ENCODE assay signal across 23 cellular contexts in genomic region chr13:111183087-111183645, GRCh38.
A peak's percentile ranks its signal among the peaks of the same experiment; 100 is the strongest.
DNase-seq lines count a peak whose midpoint lies in the region; ATAC-seq, FAIRE-seq and TF ChIP-seq lines count a peak whose summit lies in the region.
"Had no signal": no experiment of that assay in that cellular context is flagged by ENCODE, and none has a peak within 500 bp of the region (broad histone marks: within the 10 kb centered on the region; RNA-seq: fewer than 3 reads in every experiment).

No MANE protein-coding gene starts in this region.

- no peak for FAIRE-seq in frontal cortex (lab: Jason Lieb, UNC)
- FAIRE-seq: H54 had no signal

- H3K27me3 ChIP-seq in thymus (ENCODE audit: control insufficient read depth, insufficient read depth): no peaks in the 10 kb centered on the region
- H3K27me3 ChIP-seq: esophagus muscularis mucosa had no signal

- peaks cover 2% of the 10 kb centered on the region for H3K36me3 Mint-ChIP-seq in activated naive CD4-positive, alpha-beta T cell treated with anti-CD3 and anti-CD28 coated beads, Interleukin-2, amount 50 U/mL, for 24 hours
- peaks cover 0 to 60% of the 10 kb centered on the region in 2 donors for H3K36me3 Mint-ChIP-seq in activated naive CD4-positive, alpha-beta T cell treated with anti-CD3 and anti-CD28 coated beads, Interleukin-2, amount 50 U/mL, for 72 hours
- peaks cover 18% of the 10 kb centered on the region for H3K36me3 Mint-ChIP-seq in effector memory CD8-positive, alpha-beta T cell (ENCODE audit: insufficient read depth)

- no peak overlapping the region for H2AFZ ChIP-seq in OCI-LY7 (ENCODE audit: low read length)

- H3K9me3 Mint-ChIP-seq in activated naive CD4-positive, alpha-beta T cell treated with anti-CD3 and anti-CD28 coated beads, Interleukin-2, amount 50 U/mL, for 24 hours: no peaks in the 10 kb centered on the region
- H3K9me3 Mint-ChIP-seq in activated naive CD4-positive, alpha-beta T cell treated with anti-CD3 and anti-CD28 coated beads, Interleukin-2, amount 50 U/mL, for 72 hours: no peaks in the 10 kb centered on the region
- H3K9me3 Mint-ChIP-seq in effector memory CD8-positive, alpha-beta T cell: no peaks in the 10 kb centered on the region
- H3K9me3 Mint-ChIP-seq: CD14-positive monocyte; nephron; stimulated activated effector memory CD8-positive, alpha-beta T cell treated with anti-CD3 and anti-CD28 coated beads, Interleukin-12 subunit alpha, Interleukin-12 subunit beta, amount 100 ng/mL, for 72 hours; T-helper 1 cell treated with Interleukin-12 subunit alpha and Interleukin-12 subunit beta and Interleukin-4 antibody, amounts not matched to agents 30 μg/mL and 1 μg/mL, for 36 hours had no signal

- H3K9me3 ChIP-seq in OCI-LY7 (ENCODE audit: low read length): no peaks in the 10 kb centered on the region; the same call in 1 of the 2 replicates
- no peaks in the 10 kb centered on the region for H3K9me3 ChIP-seq in thymus (ENCODE audit: control insufficient read depth)
- H3K9me3 ChIP-seq: esophagus muscularis mucosa had no signal

- no peak for DNase-seq in activated naive CD4-positive, alpha-beta T cell treated with anti-CD3 and anti-CD28 coated beads, Interleukin-2, amount 50 U/mL, for 72 hours (ENCODE audit: low spot score in 2 of 2)
- DNase-seq in OCI-LY7 (ENCODE audit: low spot score) (no peak), frontal cortex (ENCODE audit: low spot score in 2 of 2) (no peak), H4 (ENCODE audit: low spot score) (no peak)
- no peak for DNase-seq in effector memory CD8-positive, alpha-beta T cell
- DNase-seq: ACHN; amniotic stem cell; DMS53; effector CD8-positive, alpha-beta T cell; KBM-7; mesenchymal stem cell; MV-4-11; NCI-H1694 had no signal

- peaks cover 96% of the 10 kb centered on the region for H3K4me1 Mint-ChIP-seq in activated naive CD4-positive, alpha-beta T cell treated with anti-CD3 and anti-CD28 coated beads, Interleukin-2, amount 50 U/mL, for 24 hours
- H3K4me1 Mint-ChIP-seq in effector memory CD8-positive, alpha-beta T cell (ENCODE audit: low read depth in 2 of 2): peaks cover 68 to 69% of the 10 kb centered on the region in 2 donors

- H3K27me3 Mint-ChIP-seq in activated naive CD4-positive, alpha-beta T cell treated with anti-CD3 and anti-CD28 coated beads, Interleukin-2, amount 50 U/mL, for 24 hours: no peaks in the 10 kb centered on the region
- no peaks in the 10 kb centered on the region for H3K27me3 Mint-ChIP-seq in effector memory CD8-positive, alpha-beta T cell

- intact Hi-C loops in OCI-LY7 (cut with micrococcal nuclease; ENCODE audit: unreplicated experiment): loop anchor here (10.0 kb wide), 2 partner anchors 268 to 468 kb away; partner anchors contain the start of genes ANKRD10 and ING1

- CTCF ChIA-PET in OCI-LY7 (lab: Charles Lee; ENCODE audit: unreplicated experiment): no interaction called here

- no peaks in the 10 kb centered on the region for H3K9me2 ChIP-seq in OCI-LY7 (ENCODE audit: insufficient read depth, low read length)

- peak overlapping the region; percentile 96 for H3K27ac Mint-ChIP-seq in activated naive CD4-positive, alpha-beta T cell treated with anti-CD3 and anti-CD28 coated beads, Interleukin-2, amount 50 U/mL, for 24 hours
- H3K27ac Mint-ChIP-seq in activated naive CD4-positive, alpha-beta T cell treated with anti-CD3 and anti-CD28 coated beads, Interleukin-2, amount 50 U/mL, for 72 hours: no peak overlapping the region
- H3K27ac Mint-ChIP-seq in effector memory CD8-positive, alpha-beta T cell: peak overlapping the region; percentile 82 to 88
- H3K27ac Mint-ChIP-seq: CD14-positive monocyte, nephron had no signal

- peak overlapping the region; percentile 74 for H3K4me2 ChIP-seq in OCI-LY7 (ENCODE audit: low read length)

- WGBS in thymus: 64% methylated on average over 6 of the region's 6 CpGs

- no peak for ATAC-seq in activated naive CD4-positive, alpha-beta T cell treated with anti-CD3 and anti-CD28 coated beads, Interleukin-2, amount 50 U/mL, for 72 hours
- peak; percentile 40 for ATAC-seq in effector memory CD8-positive, alpha-beta T cell (replicated peaks)
- ATAC-seq in GM21447 (IDR thresholded peaks at IDR 0.05; ENCODE audit: unreplicated experiment): no peak
- ATAC-seq: Panc1; stimulated activated effector memory CD8-positive, alpha-beta T cell treated with anti-CD3 and anti-CD28 coated beads, Interleukin-12 subunit alpha, Interleukin-12 subunit beta, amount 100 ng/mL, for 72 hours had no signal

- H3K79me2 ChIP-seq in OCI-LY7 (ENCODE audit: insufficient read depth, low read depth, low read length): peaks cover 88% of the 10 kb centered on the region

- peaks cover 67% of the 10 kb centered on the region for H3K4me1 ChIP-seq in OCI-LY7 (ENCODE audit: insufficient read depth, low read length, poor library complexity, severe bottlenecking)
- peaks cover 90% of the 10 kb centered on the region for H3K4me1 ChIP-seq in thymus (ENCODE audit: control insufficient read depth, insufficient read depth, low read length)

- H4K20me1 ChIP-seq in OCI-LY7 (ENCODE audit: insufficient read depth, low read length): peaks cover 7% of the 10 kb centered on the region; the same call in 1 of the 2 replicates

- H3K4me3 Mint-ChIP-seq in activated naive CD4-positive, alpha-beta T cell treated with anti-CD3 and anti-CD28 coated beads, Interleukin-2, amount 50 U/mL, for 24 hours: peak overlapping the region; percentile 75
- peak overlapping the region in 1 of 2 donors; percentile 77 for H3K4me3 Mint-ChIP-seq in effector memory CD8-positive, alpha-beta T cell
- H3K4me3 Mint-ChIP-seq: CD14-positive monocyte; nephron; T-helper 1 cell treated with Interleukin-12 subunit alpha and Interleukin-12 subunit beta and Interleukin-4 antibody, amounts not matched to agents 30 μg/mL and 1 μg/mL, for 36 hours had no signal

- no TSS peak for BruUV-seq in OCI-LY7 (replicated peaks; lab: Mats Ljungman, UMichigan)

- H3K27ac ChIP-seq in OCI-LY7 (ENCODE audit: low read depth, low read length, poor library complexity, severe bottlenecking) (peak overlapping the region; percentile 100), thymus (ENCODE audit: low read depth) (peak overlapping the region; percentile 79)

- no peak for TF ChIP-seq CTCF in OCI-LY7 (conservative IDR thresholded peaks at IDR 0.05; ENCODE audit: low read length)

- POLR2A ChIA-PET in OCI-LY7 (lab: Charles Lee): interaction anchor here (1.4 to 2.0 kb wide), 3 partner anchors 16 to 21 kb away, joined by 3 to 7 read pairs (median 5); no protein-coding TSS in a partner anchor

- H3K36me3 ChIP-seq in OCI-LY7 (ENCODE audit: insufficient read depth, low read length) (peaks cover 23% of the 10 kb centered on the region), thymus (ENCODE audit: control insufficient read depth, insufficient read depth) (peaks cover 15% of the 10 kb centered on the region)
- H3K36me3 ChIP-seq: esophagus muscularis mucosa had no signal

- H3K4me3 ChIP-seq in OCI-LY7 (ENCODE audit: low read depth, low read length, poor library complexity, severe bottlenecking) (peak overlapping the region; percentile 69), thymus (ENCODE audit: low read length) (peak overlapping the region; percentile 15)
- H3K4me3 ChIP-seq: esophagus muscularis mucosa had no signal

Comparison
In these comparisons a context has a peak if more than half of its experiments do, and no peak if none do; other contexts are left out.
1. H3K27ac Mint-ChIP-seq: peak in activated naive CD4-positive, alpha-beta T cell treated with anti-CD3 and anti-CD28 coated beads, Interleukin-2, amount 50 U/mL, for 24 hours (single experiment) and effector memory CD8-positive, alpha-beta T cell (2 of 2); none in activated naive CD4-positive, alpha-beta T cell treated with anti-CD3 and anti-CD28 coated beads, Interleukin-2, amount 50 U/mL, for 72 hours (0 of 2).